ENCODE assay signal across 9 cellular contexts in the genomic region with DNA sequence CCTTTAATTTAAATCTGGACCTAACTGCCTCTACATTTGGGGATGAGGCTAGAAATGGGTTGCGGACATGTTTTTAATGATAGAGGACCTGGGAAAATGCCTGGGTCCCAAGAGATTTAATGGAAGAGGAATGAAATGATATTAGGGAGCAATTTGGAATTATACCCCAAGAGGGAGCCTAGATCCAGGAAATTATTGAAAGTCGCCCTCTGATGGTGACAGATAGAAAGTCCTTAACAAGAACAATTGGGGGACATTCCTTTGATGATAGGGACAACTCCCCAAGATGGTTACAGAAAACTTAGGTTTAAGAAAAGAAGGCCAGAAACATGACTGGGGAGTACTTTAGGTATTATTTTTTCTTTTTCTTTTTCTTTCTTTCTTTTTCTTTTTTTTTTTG. TPM values are rescaled to one million over a fixed set of nuclear protein-coding genes. Genes with fewer than 3 reads are reported as not detected.
A peak's percentile ranks its signal among the peaks of the same experiment; 100 is the strongest.
DNase-seq lines count a peak whose midpoint lies in the region; ATAC-seq and TF ChIP-seq lines count a peak whose summit lies in the region.
"Had no signal": no experiment of that assay in that cellular context is flagged by ENCODE, and none has a peak within 500 bp of the region (broad histone marks: within the 10 kb centered on the region; RNA-seq: fewer than 3 reads in every experiment).

No MANE protein-coding gene starts in this region.

- H3K36me3 Mint-ChIP-seq in natural killer cell: no peaks in the 10 kb centered on the region

- DNase-seq in AG09309 (ENCODE audit: low read depth) (peak; percentile 5), HCEC 1CT (peak; percentile 61), RWPE1 (ENCODE audit: low spot score) (peak; percentile 36), hepatocyte (ENCODE audit: low spot score) (peak; percentile 23), natural killer cell (no peak), activated T-cell treated with anti-CD3 and anti-CD28 coated beads for 4 hours (no peak)

- CTCF ChIA-PET in RWPE1 (lab: Yijun Ruan, JAX): interaction anchor here (0.7 kb wide), 1 partner anchor 152 kb away, joined by 5 read pairs; no protein-coding TSS in a partner anchor

- no peak overlapping the region for H2AFZ ChIP-seq in hepatocyte

- no peaks in the 10 kb centered on the region for H3K4me1 Mint-ChIP-seq in natural killer cell

- no peak for ATAC-seq in natural killer cell
- no peak for ATAC-seq in GM21360 (IDR thresholded peaks at IDR 0.05; ENCODE audit: unreplicated experiment)
- no peak for ATAC-seq in GM18505 (IDR thresholded peaks at IDR 0.05; ENCODE audit: unreplicated experiment)

- H3K4me1 ChIP-seq in hepatocyte (ENCODE audit: insufficient read depth): no peaks in the 10 kb centered on the region

- no peak overlapping the region for H3K4me3 Mint-ChIP-seq in natural killer cell

- peaks cover 5 to 9% of the 10 kb centered on the region in 2 donors for H3K27me3 Mint-ChIP-seq in natural killer cell (ENCODE audit: low read depth in 2 of 2)

- intact Hi-C loops in natural killer cell (cut with micrococcal nuclease): no loop called here

- H3K27me3 ChIP-seq in hepatocyte: no peaks in the 10 kb centered on the region

- H3K79me2 ChIP-seq in hepatocyte: no peaks in the 10 kb centered on the region

- TF ChIP-seq CTCF in AG09309 (IDR thresholded peaks at IDR 0.05; ENCODE audit: control insufficient read depth, insufficient read depth, low read depth, low read length, missing control alignments): peak; percentile 70
- TF ChIP-seq CTCF in RWPE1 (conservative IDR thresholded peaks at IDR 0.05; ENCODE audit: low read depth): peak; percentile 71
- TF ChIP-seq CTCF in hepatocyte (IDR thresholded peaks at IDR 0.05; ENCODE audit: poor library complexity): peak; percentile 38
- no peak for TF ChIP-seq CTCF in natural killer cell (IDR thresholded peaks at IDR 0.05)

- no peaks in the 10 kb centered on the region for H3K9me2 ChIP-seq in hepatocyte (replicated peaks; ENCODE audit: insufficient read depth)

- no peak overlapping the region for H3K27ac Mint-ChIP-seq in natural killer cell

- TF ChIP-seq POLR2A in GM18505 (IDR thresholded peaks at IDR 0.05; ENCODE audit: borderline replicate concordance, extremely low read depth, insufficient read depth, insufficient read length): no peak

- H3K36me3 ChIP-seq in hepatocyte (replicated peaks; ENCODE audit: insufficient read depth, low read depth): no peaks in the 10 kb centered on the region
- H3K36me3 ChIP-seq: thoracic aorta had no signal

- H3K4me2 ChIP-seq in hepatocyte: no peak overlapping the region

- 58% methylated on average over 2 of the region's 2 CpGs for WGBS in hepatocyte (ENCODE audit: low lambda C conversion rate, missing lambda C conversion rate)

- H3K9me3 Mint-ChIP-seq in natural killer cell: no peaks in the 10 kb centered on the region

- H3K4me3 ChIP-seq in AG09309 (ENCODE audit: control insufficient read depth, low read depth, low read length) (no peak overlapping the region), hepatocyte (no peak overlapping the region)
- H3K4me3 ChIP-seq: thoracic aorta had no signal

- no peaks in the 10 kb centered on the region for H3K9me3 ChIP-seq in hepatocyte (ENCODE audit: low read depth)
- H3K9me3 ChIP-seq: thoracic aorta had no signal

- H3K27ac ChIP-seq in RWPE1 (no peak overlapping the region), hepatocyte (no peak overlapping the region)
- H3K27ac ChIP-seq: thoracic aorta had no signal

- POLR2A ChIA-PET in RWPE1 (lab: Yijun Ruan, JAX; ENCODE audit: low non-redundant PET): no interaction called here

- H4K20me1 ChIP-seq in hepatocyte (ENCODE audit: insufficient read depth, poor library complexity, severe bottlenecking): no peaks in the 10 kb centered on the region

RNA-seq across cellular contexts. Expression of gene TSGA13, which starts 9.5 kb away (rescaled TPM):
- total RNA-seq in hepatocyte (not detected in 2 replicates), natural killer cell (not detected)
- polyA plus RNA-seq in hepatocyte: not detected in 2 replicates
- total RNA-seq: thoracic aorta had no signal

RNA-seq across cellular contexts. Expression of gene COPG2, which starts 27.3 kb away (rescaled TPM):
- total RNA-seq in hepatocyte (41.0 and 41.9 TPM in 2 replicates), natural killer cell (1 to 10 TPM; 6.6 to 9.1 (median 8.9) TPM)
- 3.0 and 6.7 TPM in 2 replicates for polyA plus RNA-seq in hepatocyte

RNA-seq across cellular contexts. Expression of gene KLF14, which starts 38.2 kb away (rescaled TPM):
- total RNA-seq in hepatocyte: 0.24 TPM in 1 of 2 replicates, not detected in the other
- 0.16 and 0.46 TPM in 2 replicates for polyA plus RNA-seq in hepatocyte
- not detected for total RNA-seq in natural killer cell
- total RNA-seq: thoracic aorta had no signal

Comparison
In these comparisons a context has a peak if more than half of its experiments do, and no peak if none do; other contexts are left out.
1. DNase-seq: peak in AG09309 (single experiment), HCEC 1CT (single experiment), RWPE1 (single experiment) and hepatocyte (single experiment); none in natural killer cell (single experiment) and activated T-cell treated with anti-CD3 and anti-CD28 coated beads for 4 hours (single experiment).